Comparison of ENCODE assay signal across 14 cellular contexts in genomic region chr5:39400711-39401385, GRCh38. TPM values are rescaled to one million over a fixed set of nuclear protein-coding genes. Genes with fewer than 3 reads are reported as not detected.
DNase-seq lines count a peak whose midpoint lies in the region; ATAC-seq and TF ChIP-seq lines count a peak whose summit lies in the region.
"Had no signal": no experiment of that assay in that cellular context is flagged by ENCODE, and none has a peak within 500 bp of the region (broad histone marks: within the 10 kb centered on the region; RNA-seq: fewer than 3 reads in every experiment).

No MANE protein-coding gene starts in this region.

- POLR2A ChIA-PET in activated CD4-positive, alpha-beta memory T cell treated with anti-CD3 and anti-CD28 coated beads for 36 hours (lab: Charles Lee): no interaction called here

- TF ChIP-seq CTCF in astrocyte of the spinal cord (IDR thresholded peaks at IDR 0.05; ENCODE audit: low read depth, low read length): no peak
- no peak for TF ChIP-seq CTCF in left lung (IDR thresholded peaks at IDR 0.05)
- no peak for TF ChIP-seq CTCF in sigmoid colon (IDR thresholded peaks at IDR 0.05)

- DNase-seq in CD1c-positive myeloid dendritic cell (ENCODE audit: extremely low spot score) (peak; percentile 30), astrocyte of the spinal cord (ENCODE audit: low read depth, low spot score) (peak; percentile 65), left lung (no peak), sigmoid colon (no peak)
- DNase-seq in stimulated activated naive CD8-positive, alpha-beta T cell treated with anti-CD3 and anti-CD28 coated beads, Interleukin-15, Interleukin-2, amounts not matched to agents 100 U/mL and 50 U/mL, for 24 hours: no peak
- DNase-seq in activated CD4-positive, alpha-beta memory T cell treated with anti-CD3 and anti-CD28 coated beads for 36 hours: no peak
- no peak for DNase-seq in activated naive CD4-positive, alpha-beta T cell treated with anti-CD3 and anti-CD28 coated beads, Interleukin-2, amount 50 U/mL, for 72 hours (ENCODE audit: low spot score in 2 of 2)
- DNase-seq: activated effector memory CD4-positive, alpha-beta T cell treated with Interleukin-2 at 50 U/mL for 16 hours; dorsolateral prefrontal cortex; SIG-M5 had no signal

- H3K36me3 ChIP-seq in left lung (peaks cover 0 to under 1% of the 10 kb centered on the region in 2 donors), sigmoid colon (no peaks in the 10 kb centered on the region)
- H3K36me3 ChIP-seq: HAP-1 had no signal

- H3K9me3 Mint-ChIP-seq in activated CD4-positive, alpha-beta memory T cell treated with anti-CD3 and anti-CD28 coated beads for 36 hours: no peaks in the 10 kb centered on the region
- H3K9me3 Mint-ChIP-seq in activated naive CD4-positive, alpha-beta T cell treated with anti-CD3 and anti-CD28 coated beads, Interleukin-2, amount 50 U/mL, for 72 hours: no peaks in the 10 kb centered on the region
- H3K9me3 Mint-ChIP-seq: neural crest cell had no signal

- no peaks in the 10 kb centered on the region for H3K36me3 Mint-ChIP-seq in activated CD4-positive, alpha-beta memory T cell treated with anti-CD3 and anti-CD28 coated beads for 36 hours
- H3K36me3 Mint-ChIP-seq in activated naive CD4-positive, alpha-beta T cell treated with anti-CD3 and anti-CD28 coated beads, Interleukin-2, amount 50 U/mL, for 72 hours: no peaks in the 10 kb centered on the region

- no peak for TF ChIP-seq EP300 in sigmoid colon (IDR thresholded peaks at IDR 0.05)

- no peaks in the 10 kb centered on the region for H3K27me3 ChIP-seq in left lung
- H3K27me3 ChIP-seq in sigmoid colon: no peaks in the 10 kb centered on the region
- H3K27me3 ChIP-seq: dorsolateral prefrontal cortex had no signal

- CTCF ChIA-PET in activated CD4-positive, alpha-beta memory T cell treated with anti-CD3 and anti-CD28 coated beads for 36 hours (lab: Charles Lee): interaction anchor here (1.8 kb wide), 1 partner anchor 25 kb away, joined by 4 read pairs; no protein-coding TSS in a partner anchor

- no peaks in the 10 kb centered on the region for H3K9me3 ChIP-seq in left lung
- H3K9me3 ChIP-seq in sigmoid colon: no peaks in the 10 kb centered on the region
- H3K9me3 ChIP-seq: HAP-1 had no signal

- intact Hi-C loops in left lung (cut with DNase I) (no loop called here), sigmoid colon (cut with DNase I) (no loop called here)
- intact Hi-C loops in activated CD4-positive, alpha-beta memory T cell treated with anti-CD3 and anti-CD28 coated beads for 36 hours (cut with micrococcal nuclease): no loop called here

- H3K27me3 Mint-ChIP-seq in activated CD4-positive, alpha-beta memory T cell treated with anti-CD3 and anti-CD28 coated beads for 36 hours: no peaks in the 10 kb centered on the region

- ATAC-seq in left lung: peak; percentile 10
- no peak for ATAC-seq in stimulated activated naive CD8-positive, alpha-beta T cell treated with anti-CD3 and anti-CD28 coated beads, Interleukin-15, Interleukin-2, amounts not matched to agents 100 U/mL and 50 U/mL, for 24 hours
- no peak for ATAC-seq in HG03571 (IDR thresholded peaks at IDR 0.05; ENCODE audit: unreplicated experiment)
- ATAC-seq in activated naive CD4-positive, alpha-beta T cell treated with anti-CD3 and anti-CD28 coated beads, Interleukin-2, amount 50 U/mL, for 72 hours: no peak

- H3K27ac Mint-ChIP-seq in activated CD4-positive, alpha-beta memory T cell treated with anti-CD3 and anti-CD28 coated beads for 36 hours: no peak overlapping the region
- no peak overlapping the region for H3K27ac Mint-ChIP-seq in activated naive CD4-positive, alpha-beta T cell treated with anti-CD3 and anti-CD28 coated beads, Interleukin-2, amount 50 U/mL, for 72 hours

- H3K27ac ChIP-seq in left lung (peak overlapping the region; percentile 88 to 94), sigmoid colon (peak overlapping the region; percentile 48 to 87 (median 80))

- in situ Hi-C loops in astrocyte of the spinal cord (cut with HindIII; ENCODE audit: low sequenced_read_pairs): no loop called here

- 12 to 47% methylated on average over 5 of the region's 5 CpGs for WGBS in sigmoid colon, 2 donors

- H3K4me3 ChIP-seq in astrocyte of the spinal cord (ENCODE audit: low read depth, low read length) (no peak overlapping the region), left lung (no peak overlapping the region), sigmoid colon (no peak overlapping the region)
- H3K4me3 ChIP-seq: dorsolateral prefrontal cortex, HAP-1 had no signal

- TF ChIP-seq POLR2A in sigmoid colon (IDR thresholded peaks at IDR 0.05): no peak

- no peaks in the 10 kb centered on the region for H3K4me1 Mint-ChIP-seq in activated CD4-positive, alpha-beta memory T cell treated with anti-CD3 and anti-CD28 coated beads for 36 hours (ENCODE audit: low read depth)

- no peak overlapping the region for H3K4me3 Mint-ChIP-seq in activated CD4-positive, alpha-beta memory T cell treated with anti-CD3 and anti-CD28 coated beads for 36 hours
- H3K4me3 Mint-ChIP-seq: neural crest cell had no signal

- H3K4me1 ChIP-seq in left lung: peaks cover 23 to 69% of the 10 kb centered on the region in 2 donors
- peaks cover 0 to 67% (median 39%) of the 10 kb centered on the region in 4 donors for H3K4me1 ChIP-seq in sigmoid colon

RNA-seq across cellular contexts. Expression of gene DAB2, which starts 23.9 kb away (rescaled TPM):
- total RNA-seq in left lung: 100 to 1,000 TPM; 159 to 162 TPM
- 10 to 100 TPM; 55.0 to 74.1 (median 59.9) TPM for total RNA-seq in sigmoid colon
- 10 to 100 TPM; 17.9 to 30.6 (median 20.8) TPM for polyA plus RNA-seq in sigmoid colon
- not detected for total RNA-seq in activated CD4-positive, alpha-beta memory T cell treated with anti-CD3 and anti-CD28 coated beads for 36 hours
- under 1 TPM in 1 of 2 donors, not detected in 1; 0.50 TPM for total RNA-seq in activated naive CD4-positive, alpha-beta T cell treated with anti-CD3 and anti-CD28 coated beads, Interleukin-2, amount 50 U/mL, for 72 hours

RNA-seq across cellular contexts. Expression of gene C9, which starts 36.6 kb away (rescaled TPM):
- total RNA-seq in left lung (under 1 TPM in 1 of 2 donors, not detected in 1; 0.58 TPM), sigmoid colon (not detected)
- polyA plus RNA-seq in sigmoid colon: under 1 TPM in 1 of 3 donors, not detected in 2; 0.06 TPM
- not detected for total RNA-seq in activated CD4-positive, alpha-beta memory T cell treated with anti-CD3 and anti-CD28 coated beads for 36 hours
- not detected for total RNA-seq in activated naive CD4-positive, alpha-beta T cell treated with anti-CD3 and anti-CD28 coated beads, Interleukin-2, amount 50 U/mL, for 72 hours
- total RNA-seq: dorsolateral prefrontal cortex, NCI-H460, neural crest cell had no signal

Comparison
In these comparisons a context has a peak if more than half of its experiments do, and no peak if none do; other contexts are left out.
1. DNase-seq: peak in CD1c-positive myeloid dendritic cell (single experiment) and astrocyte of the spinal cord (single experiment); none in left lung (0 of 2), sigmoid colon (single experiment), stimulated activated naive CD8-positive, alpha-beta T cell treated with anti-CD3 and anti-CD28 coated beads, Interleukin-15, Interleukin-2, amounts not matched to agents 100 U/mL and 50 U/mL, for 24 hours (single experiment), activated CD4-positive, alpha-beta memory T cell treated with anti-CD3 and anti-CD28 coated beads for 36 hours (single experiment) and activated naive CD4-positive, alpha-beta T cell treated with anti-CD3 and anti-CD28 coated beads, Interleukin-2, amount 50 U/mL, for 72 hours (0 of 2).
2. RNA of gene DAB2, which starts 23.9 kb away (total RNA-seq): 159 to 162 TPM in left lung and 55.0 to 74.1 TPM in sigmoid colon; 0.50 TPM in activated naive CD4-positive, alpha-beta T cell treated with anti-CD3 and anti-CD28 coated beads, Interleukin-2, amount 50 U/mL, for 72 hours and not detected in activated CD4-positive, alpha-beta memory T cell treated with anti-CD3 and anti-CD28 coated beads for 36 hours; every median in the first group is over 10 times any median in the second.